Comparison of ENCODE assay signal across 1 cellular context in genomic region chr5:53871050-53871449, GRCh38.
TF ChIP-seq lines count a peak whose summit lies in the region.

No MANE protein-coding gene starts in this region.

TF ChIP-seq in A549, 52 proteins besides CTCF, POLR2A, EP300 and RAD21 (continued from another document):
- TF ChIP-seq REST (IDR thresholded peaks at IDR 0.05) (no peak), EHMT2 (IDR thresholded peaks at IDR 0.05; ENCODE audit: low read depth) (no peak), CEBPB (IDR thresholded peaks at IDR 0.05) (no peak), MYC (IDR thresholded peaks at IDR 0.05; ENCODE audit: borderline replicate concordance, low read length) (no peak), FOSB (CRISPR knock-in tag; IDR thresholded peaks at IDR 0.05) (no peak)
- TF ChIP-seq, protein P1, sequence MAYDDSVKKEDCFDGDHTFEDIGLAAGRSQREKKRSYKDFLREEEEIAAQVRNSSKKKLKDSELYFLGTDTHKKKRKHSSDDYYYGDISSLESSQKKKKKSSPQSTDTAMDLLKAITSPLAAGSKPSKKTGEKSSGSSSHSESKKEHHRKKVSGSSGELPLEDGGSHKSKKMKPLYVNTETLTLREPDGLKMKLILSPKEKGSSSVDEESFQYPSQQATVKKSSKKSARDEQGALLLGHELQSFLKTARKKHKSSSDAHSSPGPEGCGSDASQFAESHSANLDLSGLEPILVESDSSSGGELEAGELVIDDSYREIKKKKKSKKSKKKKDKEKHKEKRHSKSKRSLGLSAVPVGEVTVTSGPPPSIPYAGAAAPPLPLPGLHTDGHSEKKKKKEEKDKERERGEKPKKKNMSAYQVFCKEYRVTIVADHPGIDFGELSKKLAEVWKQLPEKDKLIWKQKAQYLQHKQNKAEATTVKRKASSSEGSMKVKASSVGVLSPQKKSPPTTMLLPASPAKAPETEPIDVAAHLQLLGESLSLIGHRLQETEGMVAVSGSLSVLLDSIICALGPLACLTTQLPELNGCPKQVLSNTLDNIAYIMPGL (CRISPR knock-in tag; IDR thresholded peaks at IDR 0.05; ENCODE audit: borderline replicate concordance), result no peak
